ENCODE assay signal across 10 cellular contexts in the genomic region with DNA sequence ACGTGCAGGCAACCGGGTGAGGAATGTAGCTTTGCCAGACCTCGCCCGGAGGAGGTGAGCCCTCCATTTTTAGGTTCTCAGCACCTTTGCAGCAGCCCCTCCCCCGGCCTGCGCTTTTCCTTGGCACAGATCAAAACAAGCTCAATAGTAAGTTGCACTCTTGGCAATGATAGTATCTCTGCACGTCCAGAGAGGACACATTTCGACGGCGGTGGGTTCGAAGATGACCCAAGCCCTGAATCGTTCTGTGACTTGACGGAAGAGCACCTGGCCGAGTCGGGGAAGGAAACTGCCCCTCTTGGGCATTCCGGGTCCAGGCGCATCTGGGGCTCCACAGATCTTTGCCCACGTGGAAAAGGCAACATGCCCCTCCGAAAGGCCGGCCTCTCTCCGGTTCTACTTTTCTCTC. TPM values are rescaled to one million over a fixed set of nuclear protein-coding genes. Genes with fewer than 3 reads are reported as not detected.
A peak's percentile ranks its signal among the peaks of the same experiment; 100 is the strongest.
DNase-seq lines count a peak whose midpoint lies in the region; ATAC-seq and TF ChIP-seq lines count a peak whose summit lies in the region.
"Had no signal": no experiment of that assay in that cellular context is flagged by ENCODE, and none has a peak within 500 bp of the region (broad histone marks: within the 10 kb centered on the region; RNA-seq: fewer than 3 reads in every experiment).

No MANE protein-coding gene starts in this region.

- POLR2A ChIA-PET in BJ (lab: Charles Lee) (interaction anchor here (0.5 to 2.0 kb wide), 2 partner anchors 36 to 468 kb away, joined by 4 to 11 read pairs; a partner anchor contains a TSS), PC-9 (lab: Charles Lee; ENCODE audit: unreplicated experiment) (no interaction called here)

- WGBS in esophagus muscularis mucosa = 10% methylated on average over 11 of the region's 21 CpGs

- H3K9me3 ChIP-seq in esophagus muscularis mucosa = no peaks in the 10 kb centered on the region
- no peaks in the 10 kb centered on the region for H3K9me3 ChIP-seq in osteoblast (ENCODE audit: low read depth, low read length)
- H3K9me3 ChIP-seq in PC-9 (ENCODE audit: insufficient read depth, low read depth) = no peaks in the 10 kb centered on the region

- intact Hi-C loops in esophagus muscularis mucosa (cut with DNase I) = loop anchor here (5.0 kb wide), 1 partner anchor 67 kb away; no protein-coding TSS in a partner anchor
- intact Hi-C loops in PC-9 (cut with micrococcal nuclease; ENCODE audit: unreplicated experiment) = no loop called here

- ATAC-seq in HG03045 (IDR thresholded peaks at IDR 0.05; ENCODE audit: unreplicated experiment) (no peak), HG03457 (IDR thresholded peaks at IDR 0.05; ENCODE audit: unreplicated experiment) (no peak)
- ATAC-seq: HCT116 had no signal

- H3K27ac ChIP-seq in esophagus muscularis mucosa (replicated peaks in 1 of 4) (peak overlapping the region; percentile 90 to 94 (median 92)), osteoblast (ENCODE audit: low read depth, low read length) (peak overlapping the region; percentile 78), PC-9 (no peak overlapping the region)

- peaks cover 2% of the 10 kb centered on the region; the same call in 1 of the 2 replicates for H3K27me3 ChIP-seq in BJ (ENCODE audit: control insufficient read depth, insufficient read depth, low read length)
- H3K27me3 ChIP-seq in esophagus muscularis mucosa = peaks cover 0 to 52% (median 0%) of the 10 kb centered on the region in 4 donors
- peaks cover 3% of the 10 kb centered on the region for H3K27me3 ChIP-seq in osteoblast (ENCODE audit: insufficient read depth, low read length)
- H3K27me3 ChIP-seq in PC-9 (ENCODE audit: insufficient read depth, low read depth) = 0 out of 2 replicates have a peak, but pooled peaks cover 9% of the 10 kb centered on the region

- H3K4me1 ChIP-seq in esophagus muscularis mucosa (peaks cover 30 to 72% (median 70%) of the 10 kb centered on the region in 4 donors), osteoblast (ENCODE audit: insufficient read depth, low read length) (peaks cover 29% of the 10 kb centered on the region), PC-9 (replicated peaks; ENCODE audit: insufficient read depth) (no peaks in the 10 kb centered on the region)

- H2AFZ ChIP-seq in osteoblast (ENCODE audit: low read length) = peak overlapping the region; percentile 90
- H2AFZ ChIP-seq in PC-9 = no peak overlapping the region

- no peak for TF ChIP-seq EP300 in esophagus muscularis mucosa (IDR thresholded peaks at IDR 0.05)

- DNase-seq in BJ (ENCODE audit: low read depth) (no peak), HK-2 (ENCODE audit: unreplicated experiment) (peak; percentile 26), esophagus muscularis mucosa (ENCODE audit: extremely low spot score) (no peak), osteoblast (ENCODE audit: insufficient read length, low spot score, missing footprints) (peak; percentile 83), PC-9 (no peak), OCI-M1 (lab: John Stamatoyannopoulos, UW) (no peak)

- no peaks in the 10 kb centered on the region for H3K36me3 ChIP-seq in BJ (ENCODE audit: control insufficient read depth, insufficient read depth, low read length)
- no peaks in the 10 kb centered on the region for H3K36me3 ChIP-seq in esophagus muscularis mucosa
- peaks cover 3% of the 10 kb centered on the region for H3K36me3 ChIP-seq in osteoblast (ENCODE audit: insufficient read depth, low read length)
- H3K36me3 ChIP-seq in PC-9 (ENCODE audit: low read depth) = no peaks in the 10 kb centered on the region

- H4K20me1 ChIP-seq in osteoblast (ENCODE audit: insufficient read depth, low read length) (no peaks in the 10 kb centered on the region), PC-9 (ENCODE audit: insufficient read depth) (no peaks in the 10 kb centered on the region)

- no peaks in the 10 kb centered on the region for H3F3A ChIP-seq in PC-9 (ENCODE audit: insufficient read depth, low read depth)

- no TSS peak for BruUV-seq in PC-9 (replicated peaks; lab: Mats Ljungman, UMichigan)

- peak overlapping the region; percentile 62 for H3K4me3 ChIP-seq in BJ (ENCODE audit: low read depth, low read length)
- H3K4me3 ChIP-seq in esophagus muscularis mucosa = peak overlapping the region; percentile 69 to 82 (median 72)
- H3K4me3 ChIP-seq in osteoblast (ENCODE audit: insufficient read depth, low read length) = peak overlapping the region; percentile 89
- no peak overlapping the region for H3K4me3 ChIP-seq in PC-9

- H3K9me2 ChIP-seq in PC-9 (ENCODE audit: insufficient read depth) = no peaks in the 10 kb centered on the region

- no peak for TF ChIP-seq CTCF in BJ (IDR thresholded peaks at IDR 0.05; ENCODE audit: insufficient read depth, low read depth, low read length)
- no peak for TF ChIP-seq CTCF in esophagus muscularis mucosa (IDR thresholded peaks at IDR 0.05)
- TF ChIP-seq CTCF in osteoblast (IDR thresholded peaks at IDR 0.05; ENCODE audit: extremely low read depth, low read depth, low read length) = no peak
- no peak for TF ChIP-seq CTCF in PC-9 (conservative IDR thresholded peaks at IDR 0.05)

- H3K79me2 ChIP-seq in osteoblast (ENCODE audit: insufficient read depth, low read length) = peaks cover 78% of the 10 kb centered on the region
- H3K79me2 ChIP-seq in PC-9 (ENCODE audit: low read depth) = no peaks in the 10 kb centered on the region

- no peak for TF ChIP-seq POLR2A in esophagus muscularis mucosa (IDR thresholded peaks at IDR 0.05; ENCODE audit: low read depth)

- CTCF ChIA-PET in BJ (lab: Yijun Ruan, JAX) = interaction anchor here (0.6 to 4.2 kb wide), 7 partner anchors 12 to 971 kb away, joined by 3 to 42 read pairs (median 3); no protein-coding TSS in a partner anchor
- CTCF ChIA-PET in PC-9 (lab: Charles Lee) = interaction anchor here (0.6 kb wide), 2 partner anchors 128 to 356 kb away, joined by 3 read pairs; no protein-coding TSS in a partner anchor

- H3K4me2 ChIP-seq in osteoblast (ENCODE audit: insufficient read depth, low read length) (peak overlapping the region; percentile 91), PC-9 (no peak overlapping the region)

RNA-seq across cellular contexts. Expression of a gene that starts 0.9 kb away (rescaled TPM):
- polyA plus RNA-seq in BJ (2011; rRNA removed) = 0.81 and 1.3 TPM in 2 replicates
- polyA minus RNA-seq in BJ (2011; rRNA and poly(A)+ RNA removed) = 0.52 and 0.82 TPM in 2 replicates
- 10 to 100 TPM in 1 of 4 donors, 1 to 10 TPM in 3; 2.0 to 10.1 (median 5.0) TPM for total RNA-seq in esophagus muscularis mucosa
- 5.0 and 6.2 TPM in 2 replicates for total RNA-seq in osteoblast
- total RNA-seq in PC-9 (2021) = 0.38 and 0.85 TPM in 2 replicates
- total RNA-seq: T-helper 1 cell treated with Interleukin-12 subunit alpha and Interleukin-12 subunit beta and Interleukin-4 antibody, amounts not matched to agents 30 ng/mL and 1 ng/mL, for 36 hours had no signal

Comparison
In these comparisons a context has a peak if more than half of its experiments do, and no peak if none do; other contexts are left out.
1. DNase-seq: peak in HK-2 (single experiment) and osteoblast (single experiment); none in BJ (single experiment), esophagus muscularis mucosa (single experiment), PC-9 (0 of 2) and OCI-M1 (single experiment).